Comparison of ENCODE assay signal across 8 cellular contexts in genomic region chr1:98048234-98048633, GRCh38.
DNase-seq lines count a peak whose midpoint lies in the region; ATAC-seq and TF ChIP-seq lines count a peak whose summit lies in the region.

No MANE protein-coding gene starts in this region.

- TF ChIP-seq CTCF in lower leg skin (IDR thresholded peaks at IDR 0.05): no peak

- 0 to 3% methylated on average over 15 of the region's 15 CpGs for WGBS in lower leg skin, 2 donors

- ATAC-seq in GM21515 (IDR thresholded peaks at IDR 0.05; ENCODE audit: unreplicated experiment) (peak; percentile 54), HG02852 (IDR thresholded peaks at IDR 0.05; ENCODE audit: unreplicated experiment) (no peak)

- intact Hi-C loops in lower leg skin (cut with DNase I; ENCODE audit: low total_unique reads): loop anchor here (10.0 kb wide), 1 partner anchor 1073 kb away; no protein-coding TSS in a partner anchor

- DNase-seq in Ammon's horn (ENCODE audit: low spot score) (peak; percentile 85), NCI-H1436 (lab: John Stamatoyannopoulos, UW) (peak; percentile 62), dermis microvascular lymphatic vessel endothelial cell (ENCODE audit: low read depth in 2 of 2) (peak; percentile 63 to 91), lower leg skin (ENCODE audit: low spot score in 2 of 2) (peak; percentile 58 to 91)
- peak; percentile 84 for DNase-seq in activated CD4-positive, alpha-beta T cell treated with anti-CD3 and anti-CD28 coated beads for 48 hours
- DNase-seq in stimulated activated CD4-positive, alpha-beta T cell treated with anti-CD3 and anti-CD28 coated beads, Interleukin-4, amount 100 ng/mL, for 48 hours (ENCODE audit: low read depth in 2 of 2): peak; percentile 65 to 67

- TF ChIP-seq POLR2A in lower leg skin (IDR thresholded peaks at IDR 0.05): no peak

- no peak overlapping the region for H3K4me3 ChIP-seq in lower leg skin (ENCODE audit: low read depth, poor library complexity, severe bottlenecking)
